8 cellular contexts compared by ENCODE assay signal in genomic region chr4:127783026-127783769, GRCh38. TPM values are rescaled to one million over a fixed set of nuclear protein-coding genes. Genes with fewer than 3 reads are reported as not detected.
DNase-seq lines count a peak whose midpoint lies in the region; ATAC-seq and TF ChIP-seq lines count a peak whose summit lies in the region.

No MANE protein-coding gene starts in this region.

- no peak for TF ChIP-seq EP300 in SK-N-SH (IDR thresholded peaks at IDR 0.05; ENCODE audit: borderline replicate concordance in 1 of 2, low read depth in 1 of 2, low read length in 1 of 2)

- H3K36me3 ChIP-seq in SK-N-SH (replicated peaks in 1 of 2; ENCODE audit: control insufficient read depth in 1 of 2, insufficient read depth in 2 of 2, low read length in 1 of 2) = no peaks in the 10 kb centered on the region
- H3K36me3 ChIP-seq in endodermal cell (ENCODE audit: control insufficient read depth, insufficient read depth, low read length) = no peaks in the 10 kb centered on the region
- H3K36me3 ChIP-seq in testis (ENCODE audit: low read depth, missing control alignments) = no peaks in the 10 kb centered on the region

- peak overlapping the region; percentile 79 for H3K4me3 Mint-ChIP-seq in endodermal cell

- intact Hi-C loops in testis (cut with DNase I; ENCODE audit: low total_unique reads) = no loop called here

- CTCF ChIA-PET in SK-N-SH (lab: Yijun Ruan, JAX) = interaction anchor here (0.6 to 2.3 kb wide), 6 partner anchors 51 to 447 kb away, joined by 3 to 7 read pairs (median 3); partner anchors contain the start of genes ABHD18 and MFSD8

- DNase-seq in C1 segment of cervical spinal cord (lab: John Stamatoyannopoulos, UW) = peak in 13 of 14 donors; percentile 13 to 69 (median 57)
- peak; percentile 86 for DNase-seq in HPDE6-E6E7 (ENCODE audit: extremely low spot score)
- DNase-seq in SK-N-SH = peak; percentile 46
- peak; percentile 73 for DNase-seq in endodermal cell
- peak; percentile 67 for DNase-seq in medulla oblongata (ENCODE audit: extremely low spot score)
- DNase-seq in testis = peak; percentile 86

- 18% methylated on average over 23 of the region's 25 CpGs for WGBS in SK-N-SH (ENCODE audit: low lambda C conversion rate)
- WGBS in endodermal cell (ENCODE audit: insufficient coverage in 1 of 2, insufficient read length in 1 of 2), 2 experiments = 33 to 52% methylated on average over 13 to 24 of the region's 25 CpGs
- WGBS in testis, 2 donors = 1 to 6% methylated on average over 25 of the region's 25 CpGs

- peaks cover 3% of the 10 kb centered on the region for H3K4me1 Mint-ChIP-seq in endodermal cell

- no peaks in the 10 kb centered on the region for H3F3A ChIP-seq in SK-N-SH (replicated peaks; ENCODE audit: insufficient read depth)

- H3K27ac ChIP-seq in SK-N-SH (ENCODE audit: low read depth in 2 of 2, low read length in 1 of 2) (peak overlapping the region in 1 of 2 experiments; percentile 84; a peak in 1 of 4 replicates), endodermal cell (ENCODE audit: low read depth, low read length) (no peak overlapping the region), testis (peak overlapping the region; percentile 88 to 91)

- TF ChIP-seq POLR2A in testis (IDR thresholded peaks at IDR 0.05) = no peak

- H3K9me2 ChIP-seq in SK-N-SH = no peaks in the 10 kb centered on the region

- POLR2A ChIA-PET in SK-N-SH (lab: Yijun Ruan, JAX) = interaction anchor here (0.7 to 2.1 kb wide), 3 partner anchors 34 to 182 kb away, joined by 4 to 6 read pairs (median 5); partner anchors contain the start of genes ABHD18, MFSD8 and PLK4

- H3K9me3 ChIP-seq in SK-N-SH = no peaks in the 10 kb centered on the region
- no peaks in the 10 kb centered on the region for H3K9me3 ChIP-seq in endodermal cell (ENCODE audit: control insufficient read depth, low read length)
- no peaks in the 10 kb centered on the region for H3K9me3 ChIP-seq in testis

- peak overlapping the region; percentile 79 for H3K4me2 ChIP-seq in SK-N-SH

- peak overlapping the region; percentile 75 to 83 for H3K4me3 ChIP-seq in SK-N-SH (ENCODE audit: low read depth in 2 of 2, low read length in 1 of 2)
- peak overlapping the region; percentile 97 for H3K4me3 ChIP-seq in endodermal cell (ENCODE audit: low read length)
- peak overlapping the region; percentile 79 to 81 for H3K4me3 ChIP-seq in testis

- no peaks in the 10 kb centered on the region for H3K36me3 Mint-ChIP-seq in endodermal cell (ENCODE audit: low read depth)

- H3K4me1 ChIP-seq in SK-N-SH (ENCODE audit: control insufficient read depth in 1 of 2, insufficient read depth in 2 of 2, low read depth in 1 of 2, low read length in 1 of 2) (peaks cover 0 to 12% of the 10 kb centered on the region in 2 experiments; a peak in 2 of 4 replicates), endodermal cell (ENCODE audit: control insufficient read depth, insufficient read depth, low read length) (no peaks in the 10 kb centered on the region), testis (no peaks in the 10 kb centered on the region)

- peak overlapping the region; percentile 92 for H2AFZ ChIP-seq in SK-N-SH (ENCODE audit: low read depth)

- H3K9ac ChIP-seq in SK-N-SH = peak overlapping the region; percentile 62
- H3K9ac ChIP-seq in endodermal cell (ENCODE audit: extremely low read depth, low read length, poor library complexity, severe bottlenecking) = peak overlapping the region; percentile 81

- ATAC-seq in GM18861 (IDR thresholded peaks at IDR 0.05; ENCODE audit: unreplicated experiment) = peak; percentile 8
- ATAC-seq in HG02642 (IDR thresholded peaks at IDR 0.05; ENCODE audit: poor library complexity, unreplicated experiment) = no peak

- H3K27me3 ChIP-seq in SK-N-SH (ENCODE audit: insufficient read depth) (no peaks in the 10 kb centered on the region), endodermal cell (ENCODE audit: control insufficient read depth, insufficient read depth, low read length, poor library complexity, severe bottlenecking) (peaks cover 35% of the 10 kb centered on the region), testis (no peaks in the 10 kb centered on the region)

- H3K9me3 Mint-ChIP-seq in endodermal cell = no peaks in the 10 kb centered on the region

- no peak for TF ChIP-seq RAD21 in SK-N-SH (IDR thresholded peaks at IDR 0.05; ENCODE audit: low read length)

- peak overlapping the region; percentile 87 for H3K27ac Mint-ChIP-seq in endodermal cell

- H3K79me2 ChIP-seq in SK-N-SH (ENCODE audit: insufficient read depth) = no peaks in the 10 kb centered on the region

- peaks cover 39% of the 10 kb centered on the region for H3K27me3 Mint-ChIP-seq in endodermal cell (ENCODE audit: insufficient read depth)

- H4K20me1 ChIP-seq in SK-N-SH (ENCODE audit: insufficient read depth) = no peaks in the 10 kb centered on the region

- no peak for TF ChIP-seq CTCF in SK-N-SH (IDR thresholded peaks at IDR 0.05)
- no peak for TF ChIP-seq CTCF in endodermal cell (conservative IDR thresholded peaks at IDR 0.05)
- no peak for TF ChIP-seq CTCF in testis (IDR thresholded peaks at IDR 0.05)

TF ChIP-seq in SK-N-SH, 30 proteins besides CTCF, POLR2A, EP300 and RAD21 (continues in another document):
- no peak for TF ChIP-seq CHD2 (IDR thresholded peaks at IDR 0.05; ENCODE audit: low read length, partially characterized antibody)
- no peak for TF ChIP-seq FOXM1 (IDR thresholded peaks at IDR 0.05; ENCODE audit: low read depth)
- TF ChIP-seq IRF3 (IDR thresholded peaks at IDR 0.05; ENCODE audit: low read depth, low read length) = no peak
- TF ChIP-seq RFX5 (IDR thresholded peaks at IDR 0.05; ENCODE audit: low read length) = no peak
- TF ChIP-seq GATA2 (CRISPR knock-in tag; IDR thresholded peaks at IDR 0.05) = no peak
- no peak for TF ChIP-seq REST (IDR thresholded peaks at IDR 0.05; ENCODE audit: low read depth, low read length)
- no peak for TF ChIP-seq FOXJ3 (CRISPR knock-in tag; IDR thresholded peaks at IDR 0.05)
- TF ChIP-seq NFIC (IDR thresholded peaks at IDR 0.05; ENCODE audit: borderline replicate concordance) = no peak
- TF ChIP-seq SMC3 (IDR thresholded peaks at IDR 0.05; ENCODE audit: low read depth, low read length) = no peak
- no peak for TF ChIP-seq GABPA (IDR thresholded peaks at IDR 0.05; ENCODE audit: low read depth)
- TF ChIP-seq POLR2AphosphoS5 (IDR thresholded peaks at IDR 0.05; ENCODE audit: low read depth, low read length) = no peak
- TF ChIP-seq RXRA (IDR thresholded peaks at IDR 0.05; ENCODE audit: borderline replicate concordance, low read depth) = no peak
- no peak for TF ChIP-seq MAX (IDR thresholded peaks at IDR 0.05; ENCODE audit: low read depth)
- TF ChIP-seq RCOR1 (IDR thresholded peaks at IDR 0.05; ENCODE audit: low read length) = no peak
- TF ChIP-seq NRF1 (IDR thresholded peaks at IDR 0.05; ENCODE audit: low read depth, low read length) = no peak
- no peak for TF ChIP-seq MXI1 (IDR thresholded peaks at IDR 0.05; ENCODE audit: low read depth, low read length)

RNA-seq across cellular contexts. Expression of gene HSPA4L, which starts 1.1 kb away (rescaled TPM):
- polyA plus RNA-seq in SK-N-SH (2012; rRNA removed) (1.6 and 1.8 TPM in 2 replicates), testis (ENCODE audit: insufficient read depth, low read depth, low replicate concordance) (151 TPM)
- polyA plus RNA-seq in SK-N-SH (2012; cell fraction: cytosol; rRNA removed) = 2.1 and 2.7 TPM in 2 replicates
- polyA plus RNA-seq in SK-N-SH (2012; cell fraction: nucleus; rRNA removed) = 1.2 and 1.8 TPM in 2 replicates
- total RNA-seq in endodermal cell (1 to 10 TPM; 2.0 to 6.2 TPM), testis (100 to 1,000 TPM in 1 of 2 donors, 10 to 100 TPM in 1; 53.1 to 132 TPM)
- 10.9 TPM for polyA plus RNA-seq in endodermal cell (2013, experiment 1 of 2)
- 9.1 TPM for polyA plus RNA-seq in endodermal cell (2013, experiment 2 of 2)

RNA-seq across cellular contexts. Expression of gene SLC25A31, which starts 53.0 kb away (rescaled TPM):
- not detected in 2 replicates for polyA plus RNA-seq in SK-N-SH (2012; rRNA removed)
- polyA plus RNA-seq in SK-N-SH (2012; cell fraction: cytosol; rRNA removed) = not detected in 2 replicates
- not detected in 2 replicates for polyA plus RNA-seq in SK-N-SH (2012; cell fraction: nucleus; rRNA removed)
- total RNA-seq in endodermal cell = not detected
- not detected for polyA plus RNA-seq in endodermal cell (2013, experiment 1 of 2)
- not detected for polyA plus RNA-seq in endodermal cell (2013, experiment 2 of 2)
- total RNA-seq in testis = 10 to 100 TPM; 23.4 to 28.1 TPM
- polyA plus RNA-seq in testis (ENCODE audit: insufficient read depth, low read depth, low replicate concordance) = 92.2 TPM

Comparison
In these comparisons a context has a peak if more than half of its experiments do, and no peak if none do; other contexts are left out.
1. RNA of gene HSPA4L, which starts 1.1 kb away (total RNA-seq): 53.1 to 132 TPM in testis; 2.0 to 6.2 TPM in endodermal cell; every median in the first group is over 4 times any median in the second.
2. RNA of gene SLC25A31, which starts 53.0 kb away (total RNA-seq): 23.4 to 28.1 TPM in testis; not detected in endodermal cell; every median in the first group is over 10 times any median in the second.
3. Peak in every context shown above with its lines, with median percentiles within 50 percentile points of each other: DNase-seq and H3K4me3 ChIP-seq.